1 cellular context compared by ENCODE assay signal in genomic region chrX:70554081-70554480, GRCh38.
A peak's percentile ranks its signal among the peaks of the same experiment; 100 is the strongest.
TF ChIP-seq lines count a peak whose summit lies in the region.

No MANE protein-coding gene starts in this region.

TF ChIP-seq in K562, 482 proteins besides CTCF, POLR2A, EP300 and RAD21 (continued from another document):
- TF ChIP-seq PHF8 (IDR thresholded peaks at IDR 0.05; ENCODE audit: borderline replicate concordance, low read length), result no peak
- TF ChIP-seq RNF2 (IDR thresholded peaks at IDR 0.05), result no peak
- TF ChIP-seq ETV5 (CRISPR knock-in tag; IDR thresholded peaks at IDR 0.05; ENCODE audit: low read depth), result no peak
- TF ChIP-seq CEBPB (tag; IDR thresholded peaks at IDR 0.05), result peak; percentile 79
